ENCODE assay signal across 8 cellular contexts in the genomic region with DNA sequence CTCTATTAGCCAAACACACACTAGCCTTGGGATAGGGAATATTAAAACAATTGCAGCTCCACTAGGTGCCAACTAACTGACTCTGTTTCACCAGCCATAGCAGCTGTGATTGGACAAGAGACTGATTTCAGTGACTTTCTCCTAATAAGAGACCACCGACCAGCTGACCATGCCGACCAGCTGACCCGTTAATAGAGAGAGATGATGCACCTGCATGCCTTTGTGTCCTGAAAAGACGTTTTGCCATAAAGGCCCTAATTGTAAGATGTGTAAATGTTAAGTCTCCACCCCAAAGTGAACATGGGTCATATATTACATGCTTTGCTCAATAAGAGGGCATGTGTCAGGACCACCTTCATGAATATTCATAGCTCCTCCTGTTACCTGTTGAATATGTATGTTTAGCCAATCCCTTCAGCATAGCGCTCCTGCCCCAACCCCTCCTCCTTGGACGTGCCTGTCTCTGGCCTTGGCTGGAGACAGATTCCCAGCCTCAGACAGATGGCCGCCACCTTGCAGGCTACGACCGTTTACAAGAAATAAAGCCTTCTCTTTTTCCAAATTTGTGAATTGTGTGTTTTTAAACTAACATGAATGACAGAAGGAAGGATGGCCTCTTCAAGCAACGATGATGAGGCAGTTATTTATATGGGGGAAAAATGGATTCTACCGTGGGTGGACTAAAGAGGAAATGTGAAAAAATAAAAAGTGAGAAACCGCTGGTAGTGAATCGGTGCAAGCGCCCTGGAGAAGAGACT. TPM values are rescaled to one million over a fixed set of nuclear protein-coding genes. Genes with fewer than 3 reads are reported as not detected.
DNase-seq lines count a peak whose midpoint lies in the region; ATAC-seq and TF ChIP-seq lines count a peak whose summit lies in the region.

No MANE protein-coding gene starts in this region.

- TF ChIP-seq CTCF in WI38 (IDR thresholded peaks at IDR 0.05; ENCODE audit: low read depth, low read length) (no peak), progenitor cell of endocrine pancreas (IDR thresholded peaks at IDR 0.05; ENCODE audit: unreplicated experiment) (no peak)

- peak overlapping the region; percentile 90 for H3K4me3 Mint-ChIP-seq in activated naive CD4-positive, alpha-beta T cell treated with anti-CD3 and anti-CD28 coated beads for 36 hours
- H3K4me3 Mint-ChIP-seq in progenitor cell of endocrine pancreas (ENCODE audit: low read depth), result peak overlapping the region; percentile 81

- CTCF ChIA-PET in activated naive CD4-positive, alpha-beta T cell treated with anti-CD3 and anti-CD28 coated beads for 36 hours (lab: Charles Lee), result no interaction called here

- no peaks in the 10 kb centered on the region for H3K27me3 Mint-ChIP-seq in activated naive CD4-positive, alpha-beta T cell treated with anti-CD3 and anti-CD28 coated beads for 36 hours (ENCODE audit: low read depth)
- H3K27me3 Mint-ChIP-seq in progenitor cell of endocrine pancreas, result no peaks in the 10 kb centered on the region

- H3K9me3 Mint-ChIP-seq in activated naive CD4-positive, alpha-beta T cell treated with anti-CD3 and anti-CD28 coated beads for 36 hours, result no peaks in the 10 kb centered on the region
- H3K9me3 Mint-ChIP-seq in progenitor cell of endocrine pancreas (ENCODE audit: low read depth), result no peaks in the 10 kb centered on the region

- peak overlapping the region; percentile 90 for H3K27ac Mint-ChIP-seq in activated naive CD4-positive, alpha-beta T cell treated with anti-CD3 and anti-CD28 coated beads for 36 hours
- H3K27ac Mint-ChIP-seq in progenitor cell of endocrine pancreas, result peak overlapping the region; percentile 95

- peak overlapping the region; percentile 95 for H3K4me3 ChIP-seq in WI38 (ENCODE audit: low read depth, low read length)

- H3K36me3 Mint-ChIP-seq in activated naive CD4-positive, alpha-beta T cell treated with anti-CD3 and anti-CD28 coated beads for 36 hours (ENCODE audit: low read depth), result peaks cover 30% of the 10 kb centered on the region
- H3K36me3 Mint-ChIP-seq in progenitor cell of endocrine pancreas (ENCODE audit: insufficient read depth), result peaks cover 6% of the 10 kb centered on the region

- no peak for ATAC-seq in GM18498 (IDR thresholded peaks at IDR 0.05; ENCODE audit: unreplicated experiment)
- no peak for ATAC-seq in GM18867 (IDR thresholded peaks at IDR 0.05; ENCODE audit: unreplicated experiment)
- ATAC-seq in HG03571 (IDR thresholded peaks at IDR 0.05; ENCODE audit: unreplicated experiment), result no peak

- intact Hi-C loops in activated naive CD4-positive, alpha-beta T cell treated with anti-CD3 and anti-CD28 coated beads for 36 hours (cut with micrococcal nuclease), result loop anchor here (5.0 kb wide), 2 partner anchors 111 to 1249 kb away; partner anchors contain the start of gene FADD

- peaks cover 57% of the 10 kb centered on the region for H3K4me1 Mint-ChIP-seq in activated naive CD4-positive, alpha-beta T cell treated with anti-CD3 and anti-CD28 coated beads for 36 hours (ENCODE audit: low read depth)
- peaks cover 46% of the 10 kb centered on the region for H3K4me1 Mint-ChIP-seq in progenitor cell of endocrine pancreas (ENCODE audit: low read depth)

- no peak for DNase-seq in activated naive CD4-positive, alpha-beta T cell treated with anti-CD3 and anti-CD28 coated beads for 36 hours
- no peak for DNase-seq in activated naive CD4-positive, alpha-beta T cell treated with Interleukin-2 at 50 U/mL for 16 hours
- DNase-seq in glomerular visceral epithelial cell (ENCODE audit: extremely low spot score) (peak; percentile 12), progenitor cell of endocrine pancreas (ENCODE audit: low spot score, unreplicated experiment) (no peak)

RNA-seq across cellular contexts. Expression of gene NADSYN1, which starts 1.2 kb away (rescaled TPM):
- total RNA-seq in activated naive CD4-positive, alpha-beta T cell treated with anti-CD3 and anti-CD28 coated beads for 36 hours, result 10 to 100 TPM; 76.6 to 78.9 TPM
- 72.0 and 79.2 TPM in 2 replicates for total RNA-seq in progenitor cell of endocrine pancreas

RNA-seq across cellular contexts. Expression of gene DHCR7, which starts 3.6 kb away (rescaled TPM):
- 10 to 100 TPM; 52.0 to 58.7 TPM for total RNA-seq in activated naive CD4-positive, alpha-beta T cell treated with anti-CD3 and anti-CD28 coated beads for 36 hours
- total RNA-seq in progenitor cell of endocrine pancreas, result 137 and 140 TPM in 2 replicates
